In the genomic region with DNA sequence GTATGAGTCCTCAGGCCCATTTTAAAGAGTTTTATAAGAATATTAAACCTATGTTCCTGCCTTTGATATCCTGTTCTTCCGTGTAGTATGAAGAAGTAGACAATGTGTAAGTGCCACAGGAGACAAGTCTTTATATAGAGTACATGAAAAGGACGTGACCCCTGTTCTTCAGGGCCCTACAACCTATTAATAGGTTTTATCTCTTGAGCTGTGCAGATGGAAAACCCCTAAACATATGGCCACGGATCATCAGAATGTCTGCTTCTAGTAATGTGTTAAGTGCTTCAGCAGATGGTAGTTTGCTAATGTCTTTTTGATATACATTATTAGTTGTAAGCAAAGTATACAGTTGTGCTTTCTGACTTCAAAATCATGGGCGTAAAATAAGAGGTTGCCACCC, we compare ENCODE assay signal across 17 cellular contexts.
DNase-seq lines count a peak whose midpoint lies in the region; ATAC-seq, FAIRE-seq and TF ChIP-seq lines count a peak whose summit lies in the region.
"Had no signal": no experiment of that assay in that cellular context is flagged by ENCODE, and none has a peak within 500 bp of the region (broad histone marks: within the 10 kb centered on the region; RNA-seq: fewer than 3 reads in every experiment).

No MANE protein-coding gene starts in this region.

- H3K9me2 ChIP-seq in SK-N-SH = no peaks in the 10 kb centered on the region

- H3K36me3 Mint-ChIP-seq in naive thymus-derived CD4-positive, alpha-beta T cell = peaks cover 9 to 55% (median 32%) of the 10 kb centered on the region in 5 donors

- CTCF ChIA-PET in naive thymus-derived CD4-positive, alpha-beta T cell (lab: Charles Lee) = interaction anchor here (9.0 to 9.6 kb wide), 2 partner anchors 10 to 17 kb away, joined by 87 to 101 read pairs; no protein-coding TSS in a partner anchor
- CTCF ChIA-PET in SK-N-SH (lab: Yijun Ruan, JAX) = no interaction called here

- H3K9ac ChIP-seq in SK-N-SH = no peak overlapping the region

- H3K4me2 ChIP-seq in SK-N-SH = no peak overlapping the region

- H3K9me3 ChIP-seq in naive thymus-derived CD4-positive, alpha-beta T cell (ENCODE audit: control insufficient read depth in 2 of 3, low read length in 3 of 3) = no peaks in the 10 kb centered on the region
- H3K9me3 ChIP-seq in SK-N-SH = no peaks in the 10 kb centered on the region
- H3K9me3 ChIP-seq: BE2C had no signal

- H3K79me2 ChIP-seq in SK-N-SH (ENCODE audit: insufficient read depth) = no peaks in the 10 kb centered on the region

- no peaks in the 10 kb centered on the region for H3K27me3 Mint-ChIP-seq in naive thymus-derived CD4-positive, alpha-beta T cell

- peak; percentile 26 for ATAC-seq in GM19351 (IDR thresholded peaks at IDR 0.05; ENCODE audit: unreplicated experiment)
- ATAC-seq in naive thymus-derived CD4-positive, alpha-beta T cell = no peak
- ATAC-seq: PC-3 had no signal

- DNase-seq in D721Med (ENCODE audit: insufficient read length, low spot score) = no peak
- peak; percentile 99 for DNase-seq in NCI-H82 (lab: John Stamatoyannopoulos, UW)
- no peak for DNase-seq in naive thymus-derived CD4-positive, alpha-beta T cell
- no peak for DNase-seq in SK-N-SH
- DNase-seq in COLO829 (ENCODE audit: low spot score) = no peak
- no peak for DNase-seq in COLO668 (lab: John Stamatoyannopoulos, UW; ENCODE audit: unreplicated experiment)
- DNase-seq: BE2C; DMS53; GOT3; NCI-H1436; NCI-H2081; NCI-H2227 treated with DMSO at 0.1 percent for 48 hours; NCI-H526 treated with DMSO at 0.1 percent for 48 hours; NK-92 treated with Interleukin-12 subunit alpha and Interleukin-12 subunit beta, amount 100 ng/mL, for 24 hours; PC-3; T-helper 9 cell had no signal

- H3K4me3 Mint-ChIP-seq in naive thymus-derived CD4-positive, alpha-beta T cell = no peak overlapping the region

- TF ChIP-seq CTCF in D721Med (IDR thresholded peaks at IDR 0.05; ENCODE audit: insufficient read depth, missing control alignments) = no peak
- no peak for TF ChIP-seq CTCF in SK-N-SH (IDR thresholded peaks at IDR 0.05)

- no peaks in the 10 kb centered on the region for H3K36me3 ChIP-seq in naive thymus-derived CD4-positive, alpha-beta T cell (ENCODE audit: control insufficient read depth in 2 of 3, insufficient read depth in 3 of 3, low read length in 3 of 3)
- no peaks in the 10 kb centered on the region for H3K36me3 ChIP-seq in SK-N-SH (replicated peaks in 1 of 2; ENCODE audit: control insufficient read depth in 1 of 2, insufficient read depth in 2 of 2, low read length in 1 of 2)

- no peak overlapping the region for H2AFZ ChIP-seq in SK-N-SH (ENCODE audit: low read depth)

- POLR2A ChIA-PET in naive thymus-derived CD4-positive, alpha-beta T cell (lab: Charles Lee) = interaction anchor here (5.6 to 27.4 kb wide), 2 partner anchors 15 to 780 kb away, joined by 30 to 730 read pairs; a partner anchor contains a TSS
- POLR2A ChIA-PET in SK-N-SH (lab: Yijun Ruan, JAX) = no interaction called here

- peaks cover 5% of the 10 kb centered on the region for H3F3A ChIP-seq in SK-N-SH (replicated peaks; ENCODE audit: insufficient read depth)

- H3K4me1 ChIP-seq in naive thymus-derived CD4-positive, alpha-beta T cell (ENCODE audit: control insufficient read depth in 2 of 2, insufficient read depth in 2 of 2, low read length in 2 of 2) = peaks cover 0 to 24% of the 10 kb centered on the region in 2 donors
- peaks cover 0 to 5% of the 10 kb centered on the region in 2 experiments; a peak in 2 of 4 replicates for H3K4me1 ChIP-seq in SK-N-SH (ENCODE audit: control insufficient read depth in 1 of 2, insufficient read depth in 2 of 2, low read depth in 1 of 2, low read length in 1 of 2)
- H3K4me1 ChIP-seq: BE2C had no signal

- TF ChIP-seq RAD21 in SK-N-SH (IDR thresholded peaks at IDR 0.05; ENCODE audit: low read length) = no peak

- no peaks in the 10 kb centered on the region for H4K20me1 ChIP-seq in SK-N-SH (ENCODE audit: insufficient read depth)

- peaks cover 0 to 3% of the 10 kb centered on the region in 2 donors for H3K27me3 ChIP-seq in naive thymus-derived CD4-positive, alpha-beta T cell (ENCODE audit: control insufficient read depth in 2 of 2, insufficient read depth in 2 of 2, low read length in 2 of 2)
- no peaks in the 10 kb centered on the region for H3K27me3 ChIP-seq in SK-N-SH (ENCODE audit: insufficient read depth)
- H3K27me3 ChIP-seq: BE2C had no signal

- peaks cover 0 to 20% (median 8%) of the 10 kb centered on the region in 11 donors for H3K9me3 Mint-ChIP-seq in naive thymus-derived CD4-positive, alpha-beta T cell

- FAIRE-seq in D721Med (lab: Jason Lieb, UNC) = peak; percentile 98

- H3K4me1 Mint-ChIP-seq in naive thymus-derived CD4-positive, alpha-beta T cell = peaks cover 19 to 86% (median 67%) of the 10 kb centered on the region in 7 donors

- TF ChIP-seq EP300 in SK-N-SH (IDR thresholded peaks at IDR 0.05; ENCODE audit: borderline replicate concordance in 1 of 2, low read depth in 1 of 2, low read length in 1 of 2) = no peak

- H3K27ac ChIP-seq in naive thymus-derived CD4-positive, alpha-beta T cell (ENCODE audit: low read depth, low read length) = no peak overlapping the region
- no peak overlapping the region for H3K27ac ChIP-seq in SK-N-SH (ENCODE audit: low read depth in 2 of 2, low read length in 1 of 2)

- peak overlapping the region in 5 of 9 donors; percentile 10 to 100 (median 49) for H3K27ac Mint-ChIP-seq in naive thymus-derived CD4-positive, alpha-beta T cell

- intact Hi-C loops in naive thymus-derived CD4-positive, alpha-beta T cell (cut with micrococcal nuclease) = no loop called here

- H3K4me3 ChIP-seq in naive thymus-derived CD4-positive, alpha-beta T cell (ENCODE audit: low read length) = no peak overlapping the region
- no peak overlapping the region for H3K4me3 ChIP-seq in SK-N-SH (ENCODE audit: low read depth in 2 of 2, low read length in 1 of 2)

- 70% methylated on average over 4 of the region's 4 CpGs for WGBS in SK-N-SH (ENCODE audit: low lambda C conversion rate)

TF ChIP-seq in SK-N-SH, 30 proteins besides CTCF, POLR2A, EP300 and RAD21 (continues in another document):
- TF ChIP-seq, protein P1, sequence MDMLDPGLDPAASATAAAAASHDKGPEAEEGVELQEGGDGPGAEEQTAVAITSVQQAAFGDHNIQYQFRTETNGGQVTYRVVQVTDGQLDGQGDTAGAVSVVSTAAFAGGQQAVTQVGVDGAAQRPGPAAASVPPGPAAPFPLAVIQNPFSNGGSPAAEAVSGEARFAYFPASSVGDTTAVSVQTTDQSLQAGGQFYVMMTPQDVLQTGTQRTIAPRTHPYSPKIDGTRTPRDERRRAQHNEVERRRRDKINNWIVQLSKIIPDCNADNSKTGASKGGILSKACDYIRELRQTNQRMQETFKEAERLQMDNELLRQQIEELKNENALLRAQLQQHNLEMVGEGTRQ (IDR thresholded peaks at IDR 0.05; ENCODE audit: borderline replicate concordance, low read depth, low read length) = no peak
- TF ChIP-seq, protein P2, sequence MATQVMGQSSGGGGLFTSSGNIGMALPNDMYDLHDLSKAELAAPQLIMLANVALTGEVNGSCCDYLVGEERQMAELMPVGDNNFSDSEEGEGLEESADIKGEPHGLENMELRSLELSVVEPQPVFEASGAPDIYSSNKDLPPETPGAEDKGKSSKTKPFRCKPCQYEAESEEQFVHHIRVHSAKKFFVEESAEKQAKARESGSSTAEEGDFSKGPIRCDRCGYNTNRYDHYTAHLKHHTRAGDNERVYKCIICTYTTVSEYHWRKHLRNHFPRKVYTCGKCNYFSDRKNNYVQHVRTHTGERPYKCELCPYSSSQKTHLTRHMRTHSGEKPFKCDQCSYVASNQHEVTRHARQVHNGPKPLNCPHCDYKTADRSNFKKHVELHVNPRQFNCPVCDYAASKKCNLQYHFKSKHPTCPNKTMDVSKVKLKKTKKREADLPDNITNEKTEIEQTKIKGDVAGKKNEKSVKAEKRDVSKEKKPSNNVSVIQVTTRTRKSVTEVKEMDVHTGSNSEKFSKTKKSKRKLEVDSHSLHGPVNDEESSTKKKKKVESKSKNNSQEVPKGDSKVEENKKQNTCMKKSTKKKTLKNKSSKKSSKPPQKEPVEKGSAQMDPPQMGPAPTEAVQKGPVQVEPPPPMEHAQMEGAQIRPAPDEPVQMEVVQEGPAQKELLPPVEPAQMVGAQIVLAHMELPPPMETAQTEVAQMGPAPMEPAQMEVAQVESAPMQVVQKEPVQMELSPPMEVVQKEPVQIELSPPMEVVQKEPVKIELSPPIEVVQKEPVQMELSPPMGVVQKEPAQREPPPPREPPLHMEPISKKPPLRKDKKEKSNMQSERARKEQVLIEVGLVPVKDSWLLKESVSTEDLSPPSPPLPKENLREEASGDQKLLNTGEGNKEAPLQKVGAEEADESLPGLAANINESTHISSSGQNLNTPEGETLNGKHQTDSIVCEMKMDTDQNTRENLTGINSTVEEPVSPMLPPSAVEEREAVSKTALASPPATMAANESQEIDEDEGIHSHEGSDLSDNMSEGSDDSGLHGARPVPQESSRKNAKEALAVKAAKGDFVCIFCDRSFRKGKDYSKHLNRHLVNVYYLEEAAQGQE (IDR thresholded peaks at IDR 0.05; ENCODE audit: low read depth, low read length) = no peak
- TF ChIP-seq, protein P3, sequence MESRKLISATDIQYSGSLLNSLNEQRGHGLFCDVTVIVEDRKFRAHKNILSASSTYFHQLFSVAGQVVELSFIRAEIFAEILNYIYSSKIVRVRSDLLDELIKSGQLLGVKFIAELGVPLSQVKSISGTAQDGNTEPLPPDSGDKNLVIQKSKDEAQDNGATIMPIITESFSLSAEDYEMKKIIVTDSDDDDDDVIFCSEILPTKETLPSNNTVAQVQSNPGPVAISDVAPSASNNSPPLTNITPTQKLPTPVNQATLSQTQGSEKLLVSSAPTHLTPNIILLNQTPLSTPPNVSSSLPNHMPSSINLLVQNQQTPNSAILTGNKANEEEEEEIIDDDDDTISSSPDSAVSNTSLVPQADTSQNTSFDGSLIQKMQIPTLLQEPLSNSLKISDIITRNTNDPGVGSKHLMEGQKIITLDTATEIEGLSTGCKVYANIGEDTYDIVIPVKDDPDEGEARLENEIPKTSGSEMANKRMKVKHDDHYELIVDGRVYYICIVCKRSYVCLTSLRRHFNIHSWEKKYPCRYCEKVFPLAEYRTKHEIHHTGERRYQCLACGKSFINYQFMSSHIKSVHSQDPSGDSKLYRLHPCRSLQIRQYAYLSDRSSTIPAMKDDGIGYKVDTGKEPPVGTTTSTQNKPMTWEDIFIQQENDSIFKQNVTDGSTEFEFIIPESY (IDR thresholded peaks at IDR 0.05; ENCODE audit: borderline replicate concordance, low read depth) = no peak
- no peak for TF ChIP-seq RFX5 (IDR thresholded peaks at IDR 0.05; ENCODE audit: low read length)
- no peak for TF ChIP-seq FOSL2 (IDR thresholded peaks at IDR 0.05; ENCODE audit: borderline replicate concordance, low read depth)
- TF ChIP-seq, protein P4, sequence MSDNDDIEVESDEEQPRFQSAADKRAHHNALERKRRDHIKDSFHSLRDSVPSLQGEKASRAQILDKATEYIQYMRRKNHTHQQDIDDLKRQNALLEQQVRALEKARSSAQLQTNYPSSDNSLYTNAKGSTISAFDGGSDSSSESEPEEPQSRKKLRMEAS (IDR thresholded peaks at IDR 0.05; ENCODE audit: low read depth) = no peak
- TF ChIP-seq NRF1 (IDR thresholded peaks at IDR 0.05; ENCODE audit: low read depth, low read length) = no peak
- TF ChIP-seq RCOR1 (IDR thresholded peaks at IDR 0.05; ENCODE audit: low read length) = no peak
- TF ChIP-seq YY1 (IDR thresholded peaks at IDR 0.05; ENCODE audit: low read depth) = no peak
- no peak for TF ChIP-seq CHD2 (IDR thresholded peaks at IDR 0.05; ENCODE audit: low read length, partially characterized antibody)
